In the genomic region with DNA sequence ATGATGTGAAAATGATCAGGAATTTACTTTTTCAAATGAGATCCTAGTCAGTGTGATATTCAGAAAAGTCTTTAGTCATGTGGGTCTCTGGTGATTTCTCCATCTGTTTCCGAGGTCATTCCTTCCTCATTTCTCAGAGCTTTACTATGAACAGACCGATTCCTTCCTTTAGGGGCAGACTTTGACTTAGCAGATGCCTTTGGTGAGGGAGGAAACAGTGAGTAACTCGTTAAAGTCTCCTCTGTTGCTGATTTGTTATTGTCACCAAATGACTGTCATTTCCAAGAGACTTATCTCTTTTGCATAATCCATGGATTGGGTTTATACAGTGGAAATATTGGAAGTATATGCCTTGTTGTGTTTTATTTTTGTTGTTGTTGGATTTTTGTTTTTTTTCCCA, we compare ENCODE assay signal across 9 cellular contexts.
DNase-seq lines count a peak whose midpoint lies in the region; ATAC-seq lines count a peak whose summit lies in the region.
"Had no signal": no experiment of that assay in that cellular context is flagged by ENCODE, and none has a peak within 500 bp of the region (broad histone marks: within the 10 kb centered on the region; RNA-seq: fewer than 3 reads in every experiment).

No MANE protein-coding gene starts in this region.

- DNase-seq in ELF-1 (ENCODE audit: low read depth, low spot score) (peak; percentile 19), SK-MEL-5 (ENCODE audit: low read depth, low spot score) (peak; percentile 53), fibroblast of the conjunctiva (ENCODE audit: low read depth) (peak; percentile 58), pulmonary artery endothelial cell (ENCODE audit: low read depth, low spot score) (peak; percentile 77), NK-92 (lab: John Stamatoyannopoulos, UW; ENCODE audit: unreplicated experiment) (no peak), NOMO-1 treated with DMSO at 0.1 percent for 48 hours (lab: John Stamatoyannopoulos, UW; ENCODE audit: unreplicated experiment) (no peak)
- DNase-seq: erythroblast had no signal

- in situ Hi-C loops in SK-MEL-5 (cut with HindIII; ENCODE audit: low pct_unique_long_range_greater_than_20kb, low sequenced_read_pairs), result no loop called here

- ATAC-seq in HG03457 (IDR thresholded peaks at IDR 0.05; ENCODE audit: unreplicated experiment), result no peak
- no peak for ATAC-seq in GM19467 (IDR thresholded peaks at IDR 0.05; ENCODE audit: unreplicated experiment)

Comparison
In these comparisons a context has a peak if more than half of its experiments do, and no peak if none do; other contexts are left out.
1. DNase-seq: peak in ELF-1 (single experiment), SK-MEL-5 (single experiment), fibroblast of the conjunctiva (single experiment) and pulmonary artery endothelial cell (single experiment); none in NK-92 (single experiment) and NOMO-1 treated with DMSO at 0.1 percent for 48 hours (single experiment).